In the genomic region with DNA sequence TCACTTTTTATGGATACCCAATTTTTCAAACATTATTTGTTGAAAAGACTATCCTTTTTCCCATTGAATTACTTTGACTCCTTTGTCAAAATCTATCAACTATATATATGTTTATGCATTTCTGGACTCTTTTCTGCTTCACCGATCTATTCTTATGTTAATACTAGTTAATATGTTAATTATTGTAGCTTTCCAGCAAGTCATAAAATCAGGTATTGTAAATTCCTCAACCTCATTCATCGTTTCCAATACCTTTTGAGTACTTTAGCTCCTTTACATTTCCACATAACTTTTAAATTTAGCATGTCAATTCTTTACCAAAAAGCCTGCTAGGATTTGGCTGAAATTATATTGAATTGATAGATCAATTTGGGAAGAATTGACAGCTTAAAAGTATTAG, we compare ENCODE assay signal across 31 cellular contexts.
DNase-seq lines count a peak whose midpoint lies in the region; ATAC-seq and TF ChIP-seq lines count a peak whose summit lies in the region.
"Had no signal": no experiment of that assay in that cellular context is flagged by ENCODE, and none has a peak within 500 bp of the region (broad histone marks: within the 10 kb centered on the region; RNA-seq: fewer than 3 reads in every experiment).

No MANE protein-coding gene starts in this region.

- H3K27ac ChIP-seq in GM23338 (ENCODE audit: low read depth) = no peak overlapping the region
- H3K27ac ChIP-seq: 22Rv1; A549; BLaER1; BLaER1 treated with 17β-estradiol and CSF1 and Interleukin-3, amounts not matched to agents 10 nM and 100 nM; C4-2B had no signal

- ATAC-seq in GM23338 = no peak
- ATAC-seq in HG02884 (IDR thresholded peaks at IDR 0.05; ENCODE audit: unreplicated experiment) = no peak
- ATAC-seq: A549; CD8-positive, alpha-beta T cell had no signal

- H3K4me1 Mint-ChIP-seq in GM23338 = peaks cover 12% of the 10 kb centered on the region
- H3K4me1 Mint-ChIP-seq: B cell; CD14-positive monocyte; CD4-positive, CD25-positive, alpha-beta regulatory T cell; CD8-positive, alpha-beta memory T cell had no signal

- no peaks in the 10 kb centered on the region for H3K27me3 Mint-ChIP-seq in GM23338 (ENCODE audit: insufficient read depth, low read depth, poor library complexity)
- H3K27me3 Mint-ChIP-seq: B cell had no signal

- H3K36me3 ChIP-seq in GM23338 (ENCODE audit: insufficient read depth) = no peaks in the 10 kb centered on the region
- H3K36me3 ChIP-seq: BE2C; BLaER1; BLaER1 treated with 17β-estradiol and CSF1 and Interleukin-3, amounts not matched to agents 10 nM and 100 nM had no signal

- no peaks in the 10 kb centered on the region for H4K20me1 ChIP-seq in GM23338 (replicated peaks; ENCODE audit: insufficient read depth)
- H4K20me1 ChIP-seq: BLaER1; BLaER1 treated with 17β-estradiol and CSF1 and Interleukin-3, amounts not matched to agents 10 nM and 100 nM had no signal

- H3K36me3 Mint-ChIP-seq in GM23338 (ENCODE audit: low read depth) = no peaks in the 10 kb centered on the region
- H3K36me3 Mint-ChIP-seq: CD14-positive monocyte; CD4-positive, CD25-positive, alpha-beta regulatory T cell; CD8-positive, alpha-beta T cell had no signal

- no peak overlapping the region for H3K4me3 ChIP-seq in GM23338
- H3K4me3 ChIP-seq: A549; BLaER1; BLaER1 treated with 17β-estradiol and CSF1 and Interleukin-3, amounts not matched to agents 10 nM and 100 nM had no signal

- no peak for TF ChIP-seq CTCF in GM23338 (conservative IDR thresholded peaks at IDR 0.05; ENCODE audit: low read depth in 2 of 2)

- H3K79me2 ChIP-seq in GM23338 (replicated peaks; ENCODE audit: insufficient read depth) = no peaks in the 10 kb centered on the region

- no peak overlapping the region for H3K4me2 ChIP-seq in GM23338
- H3K4me2 ChIP-seq: A549; BLaER1; BLaER1 treated with 17β-estradiol and CSF1 and Interleukin-3, amounts not matched to agents 10 nM and 100 nM had no signal

- no peaks in the 10 kb centered on the region for H3K27me3 ChIP-seq in GM23338 (ENCODE audit: insufficient read depth)
- H3K27me3 ChIP-seq: BE2C; BLaER1; BLaER1 treated with 17β-estradiol and CSF1 and Interleukin-3, amounts not matched to agents 10 nM and 100 nM had no signal

- DNase-seq in GM23338 (ENCODE audit: low spot score) = no peak
- DNase-seq in renal cortical epithelial cell (ENCODE audit: low read depth) = peak; percentile 28
- no peak for DNase-seq in nucleus accumbens (lab: John Stamatoyannopoulos, UW)
- DNase-seq: 8988T; ACHN; AML-193; BE2C; C1 segment of cervical spinal cord; Caco-2; Calu3; CD4-positive, alpha-beta memory T cell; CD4-positive, alpha-beta T cell; CD4-positive, CD25-positive, alpha-beta regulatory T cell; CD8-positive, alpha-beta memory T cell; CD8-positive, alpha-beta T cell; COR-L47; DMS 273 treated with DMSO at 0.1 percent for 48 hours; DMS153; DMS53; DMS79; DMS79 treated with DMSO at 0.1 percent for 48 hours; DND-41; EL had no signal

- peaks cover 14% of the 10 kb centered on the region for H3K4me1 ChIP-seq in GM23338 (ENCODE audit: insufficient read depth)
- H3K4me1 ChIP-seq: A549; BE2C; BLaER1; BLaER1 treated with 17β-estradiol and CSF1 and Interleukin-3, amounts not matched to agents 10 nM and 100 nM; Caco-2 had no signal

- no peaks in the 10 kb centered on the region for H3K9me2 ChIP-seq in GM23338 (ENCODE audit: insufficient read depth)

- no peak overlapping the region for H2AFZ ChIP-seq in GM23338

- no peaks in the 10 kb centered on the region for H3F3A ChIP-seq in GM23338 (replicated peaks; ENCODE audit: low read depth)

- no peaks in the 10 kb centered on the region for H3K9me3 Mint-ChIP-seq in GM23338
- H3K9me3 Mint-ChIP-seq: CD14-positive monocyte; CD4-positive, alpha-beta T cell; CD8-positive, alpha-beta T cell had no signal

- 0 out of 2 replicates have a peak overlapping the region, but pooled peaks have one; percentile 48 for H3K27ac Mint-ChIP-seq in GM23338
- H3K27ac Mint-ChIP-seq: B cell; CD14-positive monocyte; CD4-positive, alpha-beta memory T cell; CD4-positive, alpha-beta T cell; CD4-positive, CD25-positive, alpha-beta regulatory T cell; CD8-positive, alpha-beta memory T cell; CD8-positive, alpha-beta T cell had no signal

- H3K4me3 Mint-ChIP-seq in GM23338 = no peak overlapping the region
- H3K4me3 Mint-ChIP-seq: B cell; CD14-positive monocyte; CD4-positive, alpha-beta memory T cell; CD4-positive, alpha-beta T cell; CD4-positive, CD25-positive, alpha-beta regulatory T cell; CD8-positive, alpha-beta memory T cell; CD8-positive, alpha-beta T cell had no signal

TF ChIP-seq in GM23338, 12 proteins besides CTCF, POLR2A, EP300 and RAD21 (continues in another document):
- TF ChIP-seq POLR2AphosphoS5 (IDR thresholded peaks at IDR 0.05; ENCODE audit: low read depth) (no peak), EZH2 (IDR thresholded peaks at IDR 0.05; ENCODE audit: low read depth, unreplicated experiment) (no peak), REST (IDR thresholded peaks at IDR 0.05; ENCODE audit: unreplicated experiment) (no peak), NANOG (IDR thresholded peaks at IDR 0.05; ENCODE audit: borderline replicate concordance) (no peak), EZH2phosphoT487 (IDR thresholded peaks at IDR 0.05; ENCODE audit: unreplicated experiment) (no peak), ZNF331 (CRISPR knock-in tag; IDR thresholded peaks at IDR 0.05; ENCODE audit: low read depth) (no peak), STAT1 (IDR thresholded peaks at IDR 0.05; ENCODE audit: unreplicated experiment) (no peak), CREB1 (CRISPR knock-in tag; IDR thresholded peaks at IDR 0.05; ENCODE audit: low read depth) (no peak), JUNB (IDR thresholded peaks at IDR 0.05; ENCODE audit: unreplicated experiment) (no peak), ZNF114 (CRISPR knock-in tag; IDR thresholded peaks at IDR 0.05) (no peak)
